In the genomic region with DNA sequence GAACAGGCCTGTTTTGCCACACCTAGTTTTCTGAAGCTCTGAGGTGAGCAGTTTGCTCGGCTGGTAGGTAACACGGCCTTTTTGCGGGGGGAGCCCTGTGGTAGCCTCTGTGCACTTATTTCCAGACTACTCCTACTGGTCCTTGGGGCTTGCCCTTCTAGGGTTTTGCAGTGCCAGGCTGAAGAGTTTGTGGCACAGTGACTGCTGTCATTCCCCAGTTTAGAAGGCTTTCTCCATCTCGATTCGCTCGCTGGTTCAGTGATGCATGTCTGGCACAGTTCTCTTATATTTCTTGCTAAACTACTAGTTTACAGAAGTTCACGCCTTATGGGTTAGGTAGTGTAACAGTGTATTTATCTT, we compare ENCODE assay signal across 1 cellular context.
TF ChIP-seq lines count a peak whose summit lies in the region.

No MANE protein-coding gene starts in this region.

TF ChIP-seq in K562, 482 proteins besides CTCF, POLR2A, EP300 and RAD21 (continued from another document):
- TF ChIP-seq, protein P1, sequence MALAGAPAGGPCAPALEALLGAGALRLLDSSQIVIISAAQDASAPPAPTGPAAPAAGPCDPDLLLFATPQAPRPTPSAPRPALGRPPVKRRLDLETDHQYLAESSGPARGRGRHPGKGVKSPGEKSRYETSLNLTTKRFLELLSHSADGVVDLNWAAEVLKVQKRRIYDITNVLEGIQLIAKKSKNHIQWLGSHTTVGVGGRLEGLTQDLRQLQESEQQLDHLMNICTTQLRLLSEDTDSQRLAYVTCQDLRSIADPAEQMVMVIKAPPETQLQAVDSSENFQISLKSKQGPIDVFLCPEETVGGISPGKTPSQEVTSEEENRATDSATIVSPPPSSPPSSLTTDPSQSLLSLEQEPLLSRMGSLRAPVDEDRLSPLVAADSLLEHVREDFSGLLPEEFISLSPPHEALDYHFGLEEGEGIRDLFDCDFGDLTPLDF (CRISPR knock-in tag; IDR thresholded peaks at IDR 0.05), result no peak
- TF ChIP-seq DPF2 (IDR thresholded peaks at IDR 0.05), result 0 out of 2 replicates have a peak, but pooled peaks have one; percentile 3
- TF ChIP-seq RBBP5 (IDR thresholded peaks at IDR 0.05; ENCODE audit: borderline replicate concordance, insufficient read depth, low read length, poor library complexity, severe bottlenecking), result peak; percentile 3
- TF ChIP-seq ZNF778 (CRISPR knock-in tag; IDR thresholded peaks at IDR 0.05), result no peak
- TF ChIP-seq CHD1 (IDR thresholded peaks at IDR 0.05; ENCODE audit: low read length), result no peak
- no peak for TF ChIP-seq CEBPG (CRISPR knock-in tag; IDR thresholded peaks at IDR 0.05)
- TF ChIP-seq CEBPG (tag; conservative IDR thresholded peaks at IDR 0.05 in 1 of 2, IDR thresholded peaks at IDR 0.05 in 1 of 2), result 0 out of 4 replicates have a peak, but pooled peaks of 1 of the 2 experiments have one; percentile 1
- TF ChIP-seq HDAC8 (tag; IDR thresholded peaks at IDR 0.05), result no peak
- TF ChIP-seq, protein P2, sequence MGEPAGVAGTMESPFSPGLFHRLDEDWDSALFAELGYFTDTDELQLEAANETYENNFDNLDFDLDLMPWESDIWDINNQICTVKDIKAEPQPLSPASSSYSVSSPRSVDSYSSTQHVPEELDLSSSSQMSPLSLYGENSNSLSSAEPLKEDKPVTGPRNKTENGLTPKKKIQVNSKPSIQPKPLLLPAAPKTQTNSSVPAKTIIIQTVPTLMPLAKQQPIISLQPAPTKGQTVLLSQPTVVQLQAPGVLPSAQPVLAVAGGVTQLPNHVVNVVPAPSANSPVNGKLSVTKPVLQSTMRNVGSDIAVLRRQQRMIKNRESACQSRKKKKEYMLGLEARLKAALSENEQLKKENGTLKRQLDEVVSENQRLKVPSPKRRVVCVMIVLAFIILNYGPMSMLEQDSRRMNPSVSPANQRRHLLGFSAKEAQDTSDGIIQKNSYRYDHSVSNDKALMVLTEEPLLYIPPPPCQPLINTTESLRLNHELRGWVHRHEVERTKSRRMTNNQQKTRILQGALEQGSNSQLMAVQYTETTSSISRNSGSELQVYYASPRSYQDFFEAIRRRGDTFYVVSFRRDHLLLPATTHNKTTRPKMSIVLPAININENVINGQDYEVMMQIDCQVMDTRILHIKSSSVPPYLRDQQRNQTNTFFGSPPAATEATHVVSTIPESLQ (CRISPR knock-in tag; IDR thresholded peaks at IDR 0.05), result no peak
- TF ChIP-seq, protein P3, sequence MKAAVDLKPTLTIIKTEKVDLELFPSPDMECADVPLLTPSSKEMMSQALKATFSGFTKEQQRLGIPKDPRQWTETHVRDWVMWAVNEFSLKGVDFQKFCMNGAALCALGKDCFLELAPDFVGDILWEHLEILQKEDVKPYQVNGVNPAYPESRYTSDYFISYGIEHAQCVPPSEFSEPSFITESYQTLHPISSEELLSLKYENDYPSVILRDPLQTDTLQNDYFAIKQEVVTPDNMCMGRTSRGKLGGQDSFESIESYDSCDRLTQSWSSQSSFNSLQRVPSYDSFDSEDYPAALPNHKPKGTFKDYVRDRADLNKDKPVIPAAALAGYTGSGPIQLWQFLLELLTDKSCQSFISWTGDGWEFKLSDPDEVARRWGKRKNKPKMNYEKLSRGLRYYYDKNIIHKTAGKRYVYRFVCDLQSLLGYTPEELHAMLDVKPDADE (conservative IDR thresholded peaks at IDR 0.05; ENCODE audit: control insufficient read depth, low read depth, low read length), result no peak
- TF ChIP-seq TCF7 (IDR thresholded peaks at IDR 0.05; ENCODE audit: borderline replicate concordance), result no peak
- no peak for TF ChIP-seq KDM4B (IDR thresholded peaks at IDR 0.05; ENCODE audit: borderline replicate concordance in 2 of 2, low read depth in 1 of 2)
- no peak for TF ChIP-seq PHF8 (IDR thresholded peaks at IDR 0.05; ENCODE audit: borderline replicate concordance, low read length)
- TF ChIP-seq ZKSCAN8 (CRISPR knock-in tag; IDR thresholded peaks at IDR 0.05), result peak; percentile 50; the same call in 1 of the 2 replicates
- no peak for TF ChIP-seq RBFOX2 (IDR thresholded peaks at IDR 0.05; ENCODE audit: low read depth, low read length)
- TF ChIP-seq PHTF2 (CRISPR knock-in tag; IDR thresholded peaks at IDR 0.05), result no peak
- TF ChIP-seq, protein P4, sequence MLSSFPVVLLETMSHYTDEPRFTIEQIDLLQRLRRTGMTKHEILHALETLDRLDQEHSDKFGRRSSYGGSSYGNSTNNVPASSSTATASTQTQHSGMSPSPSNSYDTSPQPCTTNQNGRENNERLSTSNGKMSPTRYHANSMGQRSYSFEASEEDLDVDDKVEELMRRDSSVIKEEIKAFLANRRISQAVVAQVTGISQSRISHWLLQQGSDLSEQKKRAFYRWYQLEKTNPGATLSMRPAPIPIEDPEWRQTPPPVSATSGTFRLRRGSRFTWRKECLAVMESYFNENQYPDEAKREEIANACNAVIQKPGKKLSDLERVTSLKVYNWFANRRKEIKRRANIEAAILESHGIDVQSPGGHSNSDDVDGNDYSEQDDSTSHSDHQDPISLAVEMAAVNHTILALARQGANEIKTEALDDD (IDR thresholded peaks at IDR 0.05), result 0 out of 2 replicates have a peak, but pooled peaks have one; percentile 32
- no peak for TF ChIP-seq EGR1 (conservative IDR thresholded peaks at IDR 0.05)
